In genomic region chr1:162107911-162108310, GRCh38 we compare ENCODE assay signal across 17 cellular contexts. TPM values are rescaled to one million over a fixed set of nuclear protein-coding genes. Genes with fewer than 3 reads are reported as not detected.
DNase-seq lines count a peak whose midpoint lies in the region; ATAC-seq, FAIRE-seq and TF ChIP-seq lines count a peak whose summit lies in the region.
"Had no signal": no experiment of that assay in that cellular context is flagged by ENCODE, and none has a peak within 500 bp of the region (broad histone marks: within the 10 kb centered on the region; RNA-seq: fewer than 3 reads in every experiment).

No MANE protein-coding gene starts in this region.

- no peaks in the 10 kb centered on the region for H3K36me3 Mint-ChIP-seq in MCF 10A (ENCODE audit: insufficient read depth, unreplicated experiment)
- peaks cover 2 to 21% of the 10 kb centered on the region in 2 donors for H3K36me3 Mint-ChIP-seq in activated naive CD4-positive, alpha-beta T cell treated with anti-CD3 and anti-CD28 coated beads, Interleukin-2, amount 50 U/mL, for 72 hours
- H3K36me3 Mint-ChIP-seq: CD14-positive monocyte; CD8-positive, alpha-beta T cell had no signal

- CTCF ChIA-PET in MCF 10A (lab: Yijun Ruan, JAX) = no interaction called here
- CTCF ChIA-PET in endothelial cell of umbilical vein (lab: Charles Lee) = interaction anchor here (1.2 kb wide), 1 partner anchor 12 kb away, joined by 3 read pairs; no protein-coding TSS in a partner anchor
- CTCF ChIA-PET in HepG2 (lab: Yijun Ruan, JAX; ENCODE audit: low intra/inter-chr PET ratio, low total read pairs) = no interaction called here

- H3K27ac Mint-ChIP-seq in MCF 10A (ENCODE audit: low read depth, unreplicated experiment) = no peak overlapping the region
- no peak overlapping the region for H3K27ac Mint-ChIP-seq in activated naive CD4-positive, alpha-beta T cell treated with anti-CD3 and anti-CD28 coated beads, Interleukin-2, amount 50 U/mL, for 72 hours
- H3K27ac Mint-ChIP-seq: CD14-positive monocyte; CD8-positive, alpha-beta T cell; HFFc6 had no signal

- in situ Hi-C loops in HepG2 (cut with HindIII; ENCODE audit: extremely low pct_ligation_motif_present, low pct_unique_long_range_greater_than_20kb) = no loop called here

- DNase-seq in breast epithelium (ENCODE audit: low spot score in 2 of 2) (no peak), MCF 10A (ENCODE audit: unreplicated experiment) (no peak), endothelial cell of umbilical vein (ENCODE audit: low read depth, low spot score) (peak; percentile 64), HepG2 (ENCODE audit: low spot score) (peak; percentile 41), pulmonary artery endothelial cell (ENCODE audit: low read depth, low spot score) (peak; percentile 10), inferior parietal cortex (ENCODE audit: extremely low spot score) (no peak), GM19239 (ENCODE audit: insufficient read length, low spot score) (no peak)
- no peak for DNase-seq in activated naive CD4-positive, alpha-beta T cell treated with anti-CD3 and anti-CD28 coated beads, Interleukin-2, amount 50 U/mL, for 72 hours (ENCODE audit: low spot score in 2 of 2)
- DNase-seq: Caco-2; CD8-positive, alpha-beta T cell; DMS53; GF-D8; HCEC 1CT; HFFc6 had no signal

- H3K9me3 ChIP-seq in breast epithelium (no peaks in the 10 kb centered on the region), endothelial cell of umbilical vein (replicated peaks; ENCODE audit: control insufficient read depth, insufficient read depth, low read length) (no peaks in the 10 kb centered on the region), HepG2 (ENCODE audit: low read length) (no peaks in the 10 kb centered on the region)
- H3K9me3 ChIP-seq: Caco-2 had no signal

- no peak overlapping the region for H2AFZ ChIP-seq in endothelial cell of umbilical vein (ENCODE audit: low read depth, low read length)
- no peak overlapping the region for H2AFZ ChIP-seq in HepG2 (ENCODE audit: low read length)

- no peaks in the 10 kb centered on the region for H3K27me3 ChIP-seq in breast epithelium
- no peaks in the 10 kb centered on the region for H3K27me3 ChIP-seq in endothelial cell of umbilical vein (ENCODE audit: control insufficient read depth in 2 of 2, insufficient read depth in 2 of 2, low read length in 2 of 2)
- no peaks in the 10 kb centered on the region for H3K27me3 ChIP-seq in HepG2 (ENCODE audit: control insufficient read depth in 1 of 2, insufficient read depth in 2 of 2, low read length in 2 of 2)

- no peak for TF ChIP-seq POLR2A in breast epithelium (IDR thresholded peaks at IDR 0.05)
- TF ChIP-seq POLR2A in endothelial cell of umbilical vein (IDR thresholded peaks at IDR 0.05; ENCODE audit: low read depth, low read length) = no peak
- TF ChIP-seq POLR2A in HepG2 (IDR thresholded peaks at IDR 0.05; ENCODE audit: insufficient read depth in 1 of 2, low read depth in 2 of 2, low read length in 2 of 2) = no peak

- H3K4me3 ChIP-seq in breast epithelium = no peak overlapping the region
- no peak overlapping the region for H3K4me3 ChIP-seq in endothelial cell of umbilical vein (replicated peaks in 1 of 3; ENCODE audit: insufficient read depth in 1 of 3, low read depth in 1 of 3, low read length in 3 of 3)
- no peak overlapping the region for H3K4me3 ChIP-seq in HepG2 (replicated peaks in 1 of 3; ENCODE audit: insufficient read depth in 1 of 3, low read depth in 2 of 3, low read length in 3 of 3)

- 77% methylated on average over 3 of the region's 3 CpGs for WGBS in HepG2 (ENCODE audit: low lambda C conversion rate)

- FAIRE-seq in endothelial cell of umbilical vein (lab: Jason Lieb, UNC) = peak; percentile 72
- peak; percentile 32 for FAIRE-seq in HepG2 (lab: Jason Lieb, UNC)
- FAIRE-seq in GM19239 (lab: Jason Lieb, UNC) = no peak
- FAIRE-seq: HTR-8/SVneo had no signal

- no peaks in the 10 kb centered on the region for H3K4me1 ChIP-seq in breast epithelium
- H3K4me1 ChIP-seq in endothelial cell of umbilical vein (ENCODE audit: control insufficient read depth, extremely low read depth, insufficient read depth, low read length) = no peaks in the 10 kb centered on the region
- peaks cover 13% of the 10 kb centered on the region for H3K4me1 ChIP-seq in HepG2 (ENCODE audit: insufficient read depth, low read length)
- H3K4me1 ChIP-seq: Caco-2 had no signal

- H3K9ac ChIP-seq in endothelial cell of umbilical vein (replicated peaks; ENCODE audit: extremely low read depth, insufficient read depth, low read length) = no peak overlapping the region
- H3K9ac ChIP-seq in HepG2 (ENCODE audit: insufficient read depth, low read depth, low read length) = no peak overlapping the region

- dilution Hi-C loops in endothelial cell of umbilical vein (cut with MboI; ENCODE audit: extremely low pct_ligation_motif_present, low sequenced_read_pairs) = no loop called here

- no peak for TF ChIP-seq RAD21 in HepG2 (CRISPR knock-in tag; IDR thresholded peaks at IDR 0.05)

- intact Hi-C loops in breast epithelium (cut with DNase I; ENCODE audit: low total_unique reads) = no loop called here
- intact Hi-C loops in MCF 10A (cut with micrococcal nuclease) = no loop called here
- intact Hi-C loops in endothelial cell of umbilical vein (cut with micrococcal nuclease) = no loop called here
- intact Hi-C loops in HepG2 (cut with micrococcal nuclease; ENCODE audit: unreplicated experiment) = no loop called here

- TF ChIP-seq EP300 in HepG2 (IDR thresholded peaks at IDR 0.05; ENCODE audit: low read depth in 2 of 2, low read length in 2 of 2) = no peak
- TF ChIP-seq EP300 in HepG2 (CRISPR knock-in tag; IDR thresholded peaks at IDR 0.05; ENCODE audit: borderline replicate concordance) = no peak

- H3K27me3 Mint-ChIP-seq in MCF 10A (ENCODE audit: insufficient read depth, unreplicated experiment) = no peaks in the 10 kb centered on the region

- no peak overlapping the region for H3K4me2 ChIP-seq in endothelial cell of umbilical vein (ENCODE audit: insufficient read depth, low read length)
- H3K4me2 ChIP-seq in HepG2 (ENCODE audit: low read depth, low read length) = no peak overlapping the region

- no peaks in the 10 kb centered on the region for H4K20me1 ChIP-seq in endothelial cell of umbilical vein (replicated peaks; ENCODE audit: control insufficient read depth, extremely low read depth, insufficient read depth, low read length)
- no peaks in the 10 kb centered on the region; the same call in 1 of the 2 replicates for H4K20me1 ChIP-seq in HepG2 (ENCODE audit: insufficient read depth, low read length)

- H3K9me3 Mint-ChIP-seq in MCF 10A (ENCODE audit: unreplicated experiment) = peaks cover 11% of the 10 kb centered on the region
- H3K9me3 Mint-ChIP-seq in activated naive CD4-positive, alpha-beta T cell treated with anti-CD3 and anti-CD28 coated beads, Interleukin-2, amount 50 U/mL, for 72 hours = peaks cover 18 to 19% of the 10 kb centered on the region in 2 donors
- H3K9me3 Mint-ChIP-seq: HFFc6 had no signal

- H3K4me1 Mint-ChIP-seq in MCF 10A (ENCODE audit: insufficient read depth, unreplicated experiment) = no peaks in the 10 kb centered on the region

- H3K4me3 Mint-ChIP-seq in MCF 10A (ENCODE audit: unreplicated experiment) = no peak overlapping the region
- H3K4me3 Mint-ChIP-seq: CD14-positive monocyte; CD8-positive, alpha-beta T cell; HFFc6 had no signal

- TF ChIP-seq CTCF in breast epithelium (IDR thresholded peaks at IDR 0.05) (no peak), MCF 10A (IDR thresholded peaks at IDR 0.05; ENCODE audit: unreplicated experiment) (no peak), endothelial cell of umbilical vein (IDR thresholded peaks at IDR 0.05; ENCODE audit: extremely low read depth in 1 of 2, insufficient read depth in 1 of 2, low read depth in 1 of 2, low read length in 2 of 2) (no peak), HepG2 (CRISPR knock-in tag; IDR thresholded peaks at IDR 0.05) (no peak)

- H3K79me2 ChIP-seq in endothelial cell of umbilical vein (ENCODE audit: control insufficient read depth, insufficient read depth, low read length) (no peaks in the 10 kb centered on the region), HepG2 (ENCODE audit: insufficient read depth, low read length) (peaks cover 23% of the 10 kb centered on the region)

- H3K27ac ChIP-seq in breast epithelium (peak overlapping the region; percentile 26 to 52), endothelial cell of umbilical vein (ENCODE audit: insufficient read depth, low read depth, low read length) (no peak overlapping the region), HepG2 (ENCODE audit: extremely low read length, insufficient read depth, low read length) (no peak overlapping the region)
- H3K27ac ChIP-seq: 22Rv1 had no signal

- no TSS peak for BruUV-seq in MCF 10A (replicated peaks; lab: Mats Ljungman, UMichigan)
- BruUV-seq in endothelial cell of umbilical vein (replicated peaks; lab: Mats Ljungman, UMichigan) = no TSS peak
- no TSS peak for BruUV-seq in HepG2 (replicated peaks; lab: Mats Ljungman, UMichigan)

- ATAC-seq in HepG2 = no peak
- no peak for ATAC-seq in activated naive CD4-positive, alpha-beta T cell treated with anti-CD3 and anti-CD28 coated beads, Interleukin-2, amount 50 U/mL, for 72 hours
- ATAC-seq: CD8-positive, alpha-beta T cell had no signal

- no peaks in the 10 kb centered on the region for H3K36me3 ChIP-seq in breast epithelium
- H3K36me3 ChIP-seq in endothelial cell of umbilical vein (ENCODE audit: control insufficient read depth in 2 of 2, extremely low read depth in 1 of 2, insufficient read depth in 2 of 2, low read length in 2 of 2) = no peaks in the 10 kb centered on the region
- no peaks in the 10 kb centered on the region; a peak in 3 of 5 replicates for H3K36me3 ChIP-seq in HepG2 (replicated peaks in 1 of 2; ENCODE audit: control insufficient read depth in 1 of 2, insufficient read depth in 2 of 2, low read length in 2 of 2)

- POLR2A ChIA-PET in MCF 10A (lab: Yijun Ruan, JAX) = no interaction called here
- POLR2A ChIA-PET in endothelial cell of umbilical vein (lab: Charles Lee) = no interaction called here
- POLR2A ChIA-PET in HepG2 (lab: Yijun Ruan, JAX) = no interaction called here

- no peaks in the 10 kb centered on the region for H3K9me1 ChIP-seq in endothelial cell of umbilical vein (replicated peaks; ENCODE audit: control insufficient read depth, extremely low read depth, insufficient read depth, low read length)

RNA-seq across cellular contexts. Expression of gene NOS1AP, which starts 38.4 kb away (rescaled TPM):
- total RNA-seq in breast epithelium (10 to 100 TPM in 2 of 3 donors, 1 to 10 TPM in 1; 2.2 to 17.6 (median 11.8) TPM), MCF 10A (2022) (1.1 and 2.4 TPM in 2 replicates), endothelial cell of umbilical vein (3.2 and 5.4 TPM in 2 replicates), HepG2 (2016; rRNA removed; fragmentation: Illumina TruSeq; extraction: Trizol) (2.5 and 3.3 TPM in 2 replicates), pulmonary artery endothelial cell (0.53 and 1.6 TPM in 2 replicates)
- polyA plus RNA-seq in endothelial cell of umbilical vein (0.62 and 1.3 TPM in 2 replicates), HepG2 (2011; rRNA removed) (1.9 and 2.0 TPM in 2 replicates)
- 0.65 and 1.0 TPM in 2 replicates for polyA plus RNA-seq in endothelial cell of umbilical vein (2011; cell fraction: cytosol; rRNA removed)
- polyA plus RNA-seq in endothelial cell of umbilical vein (2011; cell fraction: nucleus; rRNA removed) = 5.1 and 5.8 TPM in 2 replicates
- 1.8 and 2.0 TPM in 2 replicates for polyA plus RNA-seq in endothelial cell of umbilical vein (2012)
- 2.9 and 3.9 TPM in 2 replicates for polyA minus RNA-seq in endothelial cell of umbilical vein
- 2.5 TPM for polyA minus RNA-seq in endothelial cell of umbilical vein (2011; cell fraction: cytosol; rRNA and poly(A)+ RNA removed)
- polyA minus RNA-seq in endothelial cell of umbilical vein (2011; cell fraction: nucleus; rRNA and poly(A)+ RNA removed) = 10.6 and 11.1 TPM in 2 replicates
- total RNA-seq in HepG2 (2016; cell fraction: cytosol; rRNA removed; fragmentation: Illumina TruSeq; extraction: Trizol; ENCODE audit: low read depth) = 0.44 and 0.71 TPM in 2 replicates
- total RNA-seq in HepG2 (2016; cell fraction: insoluble cytoplasmic fraction; rRNA removed; fragmentation: Illumina TruSeq; extraction: Trizol) = 2.0 and 3.2 TPM in 2 replicates
- 1.0 and 1.1 TPM in 2 replicates for total RNA-seq in HepG2 (2016; cell fraction: membrane; rRNA removed; fragmentation: Illumina TruSeq; extraction: Trizol)
- 6.2 and 8.0 TPM in 2 replicates for total RNA-seq in HepG2 (2016; cell fraction: nucleus; rRNA removed; fragmentation: Illumina TruSeq; extraction: Trizol)
- polyA plus RNA-seq in HepG2 (2011; cell fraction: cytosol; rRNA removed) = 0.64 and 0.76 TPM in 2 replicates
- 10.0 and 12.0 TPM in 2 replicates for polyA plus RNA-seq in HepG2 (2011; cell fraction: nucleus; rRNA removed)
- polyA plus RNA-seq in HepG2 (2012) = 3.3 and 4.1 TPM in 2 replicates
- polyA plus RNA-seq in HepG2 (2016; cell fraction: cytosol; fragmentation: Illumina TruSeq; extraction: Trizol; ENCODE audit: low read depth) = 0.06 and 0.09 TPM in 2 replicates
- polyA plus RNA-seq in HepG2 (2016; cell fraction: insoluble cytoplasmic fraction; fragmentation: Illumina TruSeq; extraction: Trizol; ENCODE audit: low read depth) = 1.3 and 2.6 TPM in 2 replicates
- polyA plus RNA-seq in HepG2 (2016; cell fraction: membrane; fragmentation: Illumina TruSeq; extraction: Trizol; ENCODE audit: low read depth) = 0.14 and 0.41 TPM in 2 replicates
- 5.9 and 7.5 TPM in 2 replicates for polyA plus RNA-seq in HepG2 (2016; cell fraction: nucleus; fragmentation: Illumina TruSeq; extraction: Trizol; ENCODE audit: insufficient read depth, low read depth)
- polyA minus RNA-seq in HepG2 (2011; rRNA and poly(A)+ RNA removed; ENCODE audit: low replicate concordance) = 8.3 and 12.9 TPM in 2 replicates
- polyA minus RNA-seq in HepG2 (2011; cell fraction: cytosol; rRNA and poly(A)+ RNA removed) = 3.6 and 3.8 TPM in 2 replicates
- 23.2 and 23.6 TPM in 2 replicates for polyA minus RNA-seq in HepG2 (2011; cell fraction: nucleus; rRNA and poly(A)+ RNA removed)
- total RNA-seq in activated naive CD4-positive, alpha-beta T cell treated with anti-CD3 and anti-CD28 coated beads, Interleukin-2, amount 50 U/mL, for 72 hours = under 1 TPM; 0.18 to 0.27 TPM
- total RNA-seq: CD8-positive, alpha-beta T cell had no signal
- polyA plus RNA-seq: CD14-positive monocyte had no signal

Comparison
In these comparisons a context has a peak if more than half of its experiments do, and no peak if none do; other contexts are left out.
1. DNase-seq: peak in endothelial cell of umbilical vein (single experiment), HepG2 (single experiment) and pulmonary artery endothelial cell (single experiment); none in breast epithelium (0 of 2), MCF 10A (single experiment), activated naive CD4-positive, alpha-beta T cell treated with anti-CD3 and anti-CD28 coated beads, Interleukin-2, amount 50 U/mL, for 72 hours (0 of 2), inferior parietal cortex (single experiment) and GM19239 (single experiment).
2. H3K27ac ChIP-seq: peak in breast epithelium (2 of 2); none in endothelial cell of umbilical vein (single experiment) and HepG2 (single experiment).